ENCODE assay signal across 1 cellular context in the genomic region with DNA sequence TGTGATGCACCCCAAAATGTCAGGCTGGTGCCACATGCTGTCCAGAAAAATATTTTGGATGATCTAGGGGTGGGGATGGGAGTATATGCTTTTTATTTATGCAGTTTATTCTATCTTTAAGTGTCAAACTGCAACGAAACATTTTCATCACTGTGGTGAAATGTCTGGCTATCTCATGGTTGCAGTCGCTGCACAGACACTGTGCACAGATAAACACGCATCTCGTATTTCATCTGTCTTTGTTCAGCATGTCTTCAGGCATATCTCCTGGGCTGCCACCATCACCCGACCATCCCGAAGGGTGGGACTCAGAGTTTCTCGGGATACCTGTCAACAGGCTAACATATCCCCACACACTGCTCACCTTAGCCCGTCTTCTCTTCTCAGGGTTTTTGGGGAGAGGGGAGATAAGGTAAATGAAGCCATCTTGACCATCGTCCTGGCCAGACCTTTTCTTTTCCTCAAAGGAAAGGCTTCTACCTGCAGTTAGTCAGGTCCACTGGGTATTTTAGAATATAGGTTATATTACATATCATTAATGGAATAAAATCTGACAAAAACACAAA.
TF ChIP-seq lines count a peak whose summit lies in the region.

No MANE protein-coding gene starts in this region.

TF ChIP-seq in K562, 482 proteins besides CTCF, POLR2A, EP300 and RAD21 (continued from another document and continues in another):
- TF ChIP-seq, protein P1, sequence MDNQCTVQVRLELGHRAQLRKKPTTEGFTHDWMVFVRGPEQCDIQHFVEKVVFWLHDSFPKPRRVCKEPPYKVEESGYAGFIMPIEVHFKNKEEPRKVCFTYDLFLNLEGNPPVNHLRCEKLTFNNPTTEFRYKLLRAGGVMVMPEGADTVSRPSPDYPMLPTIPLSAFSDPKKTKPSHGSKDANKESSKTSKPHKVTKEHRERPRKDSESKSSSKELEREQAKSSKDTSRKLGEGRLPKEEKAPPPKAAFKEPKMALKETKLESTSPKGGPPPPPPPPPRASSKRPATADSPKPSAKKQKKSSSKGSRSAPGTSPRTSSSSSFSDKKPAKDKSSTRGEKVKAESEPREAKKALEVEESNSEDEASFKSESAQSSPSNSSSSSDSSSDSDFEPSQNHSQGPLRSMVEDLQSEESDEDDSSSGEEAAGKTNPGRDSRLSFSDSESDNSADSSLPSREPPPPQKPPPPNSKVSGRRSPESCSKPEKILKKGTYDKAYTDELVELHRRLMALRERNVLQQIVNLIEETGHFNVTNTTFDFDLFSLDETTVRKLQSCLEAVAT (IDR thresholded peaks at IDR 0.05) = peak in 1 of 2 experiments; percentile 74; a peak in 1 of 4 replicates
- TF ChIP-seq ZNF431 (CRISPR knock-in tag; IDR thresholded peaks at IDR 0.05) (no peak), SMAD3 (CRISPR knock-in tag; conservative IDR thresholded peaks at IDR 0.05) (0 out of 2 replicates have a peak, but pooled peaks have one; percentile 38), ZKSCAN8 (CRISPR knock-in tag; IDR thresholded peaks at IDR 0.05) (no peak), CREM (IDR thresholded peaks at IDR 0.05; ENCODE audit: low read depth) (peak; percentile 74), CBFA2T3 (IDR thresholded peaks at IDR 0.05) (peak; percentile 99), CREB1 (IDR thresholded peaks at IDR 0.05) (peak; percentile 81), CREB1 (CRISPR knock-in tag; IDR thresholded peaks at IDR 0.05) (no peak), HMG20B (CRISPR knock-in tag; IDR thresholded peaks at IDR 0.05) (no peak), MAFK (IDR thresholded peaks at IDR 0.05; ENCODE audit: low read length) (peak; percentile 41; the same call in 1 of the 2 replicates), ZNF76 (CRISPR knock-in tag; IDR thresholded peaks at IDR 0.05; ENCODE audit: borderline replicate concordance) (no peak), RBM17 (IDR thresholded peaks at IDR 0.05; ENCODE audit: borderline replicate concordance, low read depth, low read length) (no peak), SMARCA4 (IDR thresholded peaks at IDR 0.05) (peak; percentile 98), MCM2 (IDR thresholded peaks at IDR 0.05; ENCODE audit: low read depth) (no peak), ZSCAN29 (IDR thresholded peaks at IDR 0.05) (no peak), SMAD1 (IDR thresholded peaks at IDR 0.05; ENCODE audit: low read depth, low read length, partially characterized antibody) (no peak), BMI1 (IDR thresholded peaks at IDR 0.05; ENCODE audit: low read length) (no peak), ZNF23 (CRISPR knock-in tag; IDR thresholded peaks at IDR 0.05) (no peak), ZFP36 (IDR thresholded peaks at IDR 0.05; ENCODE audit: low read depth, low read length, partially characterized antibody) (no peak), TCF7 (IDR thresholded peaks at IDR 0.05; ENCODE audit: borderline replicate concordance) (no peak), NCOA2 (IDR thresholded peaks at IDR 0.05; ENCODE audit: partially characterized antibody in 2 of 2) (peak; percentile 61 to 67), SETDB1 (IDR thresholded peaks at IDR 0.05; ENCODE audit: low read length) (no peak), HDAC8 (tag; IDR thresholded peaks at IDR 0.05) (no peak), TAL1 (IDR thresholded peaks at IDR 0.05) (peak; percentile 99), ZKSCAN1 (IDR thresholded peaks at IDR 0.05; ENCODE audit: low read depth, low read length) (no peak), TCF7L2 (IDR thresholded peaks at IDR 0.05; ENCODE audit: low read depth, low read length) (no peak), YY1 (IDR thresholded peaks at IDR 0.05; ENCODE audit: borderline replicate concordance in 1 of 3, control insufficient read depth in 1 of 3, extremely low read depth in 1 of 3, insufficient read depth in 3 of 3, insufficient read length in 1 of 3, insufficient replicate concordance in 2 of 3, low read depth in 1 of 3, low read length in 2 of 3) (no peak), ADNP (tag; IDR thresholded peaks at IDR 0.05) (peak; percentile 20; the same call in 1 of the 2 replicates), PCBP2 (IDR thresholded peaks at IDR 0.05; ENCODE audit: low read depth, low read length, poor library complexity, severe bottlenecking) (no peak), IFI16 (CRISPR knock-in tag; IDR thresholded peaks at IDR 0.05) (no peak), ZNF224 (CRISPR knock-in tag; IDR thresholded peaks at IDR 0.05) (no peak), RBM25 (IDR thresholded peaks at IDR 0.05; ENCODE audit: low read depth, low read length, severe bottlenecking) (no peak), OTX1 (CRISPR knock-in tag; IDR thresholded peaks at IDR 0.05) (no peak), CEBPG (CRISPR knock-in tag; IDR thresholded peaks at IDR 0.05) (0 out of 2 replicates have a peak, but pooled peaks have one; percentile 22), CEBPG (tag; conservative IDR thresholded peaks at IDR 0.05 in 1 of 2, IDR thresholded peaks at IDR 0.05 in 1 of 2) (peak in 1 of 2 experiments; percentile 58; a peak in 2 of 4 replicates), ZNF175 (CRISPR knock-in tag; IDR thresholded peaks at IDR 0.05; ENCODE audit: low read depth) (peak; percentile 79), ARNT (IDR thresholded peaks at IDR 0.05) (peak; percentile 25 to 93; a peak in 2 of 4 replicates), ZNF316 (IDR thresholded peaks at IDR 0.05) (no peak), PPARD (CRISPR knock-in tag; IDR thresholded peaks at IDR 0.05) (no peak), PCBP1 (IDR thresholded peaks at IDR 0.05; ENCODE audit: low read depth, low read length, poor library complexity, severe bottlenecking) (no peak), TOE1 (IDR thresholded peaks at IDR 0.05; ENCODE audit: borderline replicate concordance) (no peak), TOE1 (CRISPR knock-in tag; IDR thresholded peaks at IDR 0.05; ENCODE audit: borderline replicate concordance, low read depth) (no peak)
- TF ChIP-seq, protein P2, sequence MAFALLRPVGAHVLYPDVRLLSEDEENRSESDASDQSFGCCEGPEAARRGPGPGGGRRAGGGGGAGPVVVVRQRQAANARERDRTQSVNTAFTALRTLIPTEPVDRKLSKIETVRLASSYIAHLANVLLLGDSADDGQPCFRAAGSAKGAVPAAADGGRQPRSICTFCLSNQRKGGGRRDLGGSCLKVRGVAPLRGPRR (CRISPR knock-in tag; IDR thresholded peaks at IDR 0.05) = no peak
- TF ChIP-seq, protein P3, sequence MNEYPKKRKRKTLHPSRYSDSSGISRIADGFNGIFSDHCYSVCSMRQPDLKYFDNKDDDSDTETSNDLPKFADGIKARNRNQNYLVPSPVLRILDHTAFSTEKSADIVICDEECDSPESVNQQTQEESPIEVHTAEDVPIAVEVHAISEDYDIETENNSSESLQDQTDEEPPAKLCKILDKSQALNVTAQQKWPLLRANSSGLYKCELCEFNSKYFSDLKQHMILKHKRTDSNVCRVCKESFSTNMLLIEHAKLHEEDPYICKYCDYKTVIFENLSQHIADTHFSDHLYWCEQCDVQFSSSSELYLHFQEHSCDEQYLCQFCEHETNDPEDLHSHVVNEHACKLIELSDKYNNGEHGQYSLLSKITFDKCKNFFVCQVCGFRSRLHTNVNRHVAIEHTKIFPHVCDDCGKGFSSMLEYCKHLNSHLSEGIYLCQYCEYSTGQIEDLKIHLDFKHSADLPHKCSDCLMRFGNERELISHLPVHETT (CRISPR knock-in tag; conservative IDR thresholded peaks at IDR 0.05 in 1 of 2, IDR thresholded peaks at IDR 0.05 in 1 of 2) = peak in 1 of 2 experiments; percentile 75; a peak in 2 of 4 replicates
- TF ChIP-seq, protein P4, sequence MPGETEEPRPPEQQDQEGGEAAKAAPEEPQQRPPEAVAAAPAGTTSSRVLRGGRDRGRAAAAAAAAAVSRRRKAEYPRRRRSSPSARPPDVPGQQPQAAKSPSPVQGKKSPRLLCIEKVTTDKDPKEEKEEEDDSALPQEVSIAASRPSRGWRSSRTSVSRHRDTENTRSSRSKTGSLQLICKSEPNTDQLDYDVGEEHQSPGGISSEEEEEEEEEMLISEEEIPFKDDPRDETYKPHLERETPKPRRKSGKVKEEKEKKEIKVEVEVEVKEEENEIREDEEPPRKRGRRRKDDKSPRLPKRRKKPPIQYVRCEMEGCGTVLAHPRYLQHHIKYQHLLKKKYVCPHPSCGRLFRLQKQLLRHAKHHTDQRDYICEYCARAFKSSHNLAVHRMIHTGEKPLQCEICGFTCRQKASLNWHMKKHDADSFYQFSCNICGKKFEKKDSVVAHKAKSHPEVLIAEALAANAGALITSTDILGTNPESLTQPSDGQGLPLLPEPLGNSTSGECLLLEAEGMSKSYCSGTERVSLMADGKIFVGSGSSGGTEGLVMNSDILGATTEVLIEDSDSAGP (CRISPR knock-in tag; IDR thresholded peaks at IDR 0.05) = no peak
- TF ChIP-seq, protein P5, sequence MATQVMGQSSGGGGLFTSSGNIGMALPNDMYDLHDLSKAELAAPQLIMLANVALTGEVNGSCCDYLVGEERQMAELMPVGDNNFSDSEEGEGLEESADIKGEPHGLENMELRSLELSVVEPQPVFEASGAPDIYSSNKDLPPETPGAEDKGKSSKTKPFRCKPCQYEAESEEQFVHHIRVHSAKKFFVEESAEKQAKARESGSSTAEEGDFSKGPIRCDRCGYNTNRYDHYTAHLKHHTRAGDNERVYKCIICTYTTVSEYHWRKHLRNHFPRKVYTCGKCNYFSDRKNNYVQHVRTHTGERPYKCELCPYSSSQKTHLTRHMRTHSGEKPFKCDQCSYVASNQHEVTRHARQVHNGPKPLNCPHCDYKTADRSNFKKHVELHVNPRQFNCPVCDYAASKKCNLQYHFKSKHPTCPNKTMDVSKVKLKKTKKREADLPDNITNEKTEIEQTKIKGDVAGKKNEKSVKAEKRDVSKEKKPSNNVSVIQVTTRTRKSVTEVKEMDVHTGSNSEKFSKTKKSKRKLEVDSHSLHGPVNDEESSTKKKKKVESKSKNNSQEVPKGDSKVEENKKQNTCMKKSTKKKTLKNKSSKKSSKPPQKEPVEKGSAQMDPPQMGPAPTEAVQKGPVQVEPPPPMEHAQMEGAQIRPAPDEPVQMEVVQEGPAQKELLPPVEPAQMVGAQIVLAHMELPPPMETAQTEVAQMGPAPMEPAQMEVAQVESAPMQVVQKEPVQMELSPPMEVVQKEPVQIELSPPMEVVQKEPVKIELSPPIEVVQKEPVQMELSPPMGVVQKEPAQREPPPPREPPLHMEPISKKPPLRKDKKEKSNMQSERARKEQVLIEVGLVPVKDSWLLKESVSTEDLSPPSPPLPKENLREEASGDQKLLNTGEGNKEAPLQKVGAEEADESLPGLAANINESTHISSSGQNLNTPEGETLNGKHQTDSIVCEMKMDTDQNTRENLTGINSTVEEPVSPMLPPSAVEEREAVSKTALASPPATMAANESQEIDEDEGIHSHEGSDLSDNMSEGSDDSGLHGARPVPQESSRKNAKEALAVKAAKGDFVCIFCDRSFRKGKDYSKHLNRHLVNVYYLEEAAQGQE (CRISPR knock-in tag; IDR thresholded peaks at IDR 0.05; ENCODE audit: low read depth) = no peak
- TF ChIP-seq, protein P6, sequence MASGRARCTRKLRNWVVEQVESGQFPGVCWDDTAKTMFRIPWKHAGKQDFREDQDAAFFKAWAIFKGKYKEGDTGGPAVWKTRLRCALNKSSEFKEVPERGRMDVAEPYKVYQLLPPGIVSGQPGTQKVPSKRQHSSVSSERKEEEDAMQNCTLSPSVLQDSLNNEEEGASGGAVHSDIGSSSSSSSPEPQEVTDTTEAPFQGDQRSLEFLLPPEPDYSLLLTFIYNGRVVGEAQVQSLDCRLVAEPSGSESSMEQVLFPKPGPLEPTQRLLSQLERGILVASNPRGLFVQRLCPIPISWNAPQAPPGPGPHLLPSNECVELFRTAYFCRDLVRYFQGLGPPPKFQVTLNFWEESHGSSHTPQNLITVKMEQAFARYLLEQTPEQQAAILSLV (tag; IDR thresholded peaks at IDR 0.05) = no peak
- TF ChIP-seq, protein P7, sequence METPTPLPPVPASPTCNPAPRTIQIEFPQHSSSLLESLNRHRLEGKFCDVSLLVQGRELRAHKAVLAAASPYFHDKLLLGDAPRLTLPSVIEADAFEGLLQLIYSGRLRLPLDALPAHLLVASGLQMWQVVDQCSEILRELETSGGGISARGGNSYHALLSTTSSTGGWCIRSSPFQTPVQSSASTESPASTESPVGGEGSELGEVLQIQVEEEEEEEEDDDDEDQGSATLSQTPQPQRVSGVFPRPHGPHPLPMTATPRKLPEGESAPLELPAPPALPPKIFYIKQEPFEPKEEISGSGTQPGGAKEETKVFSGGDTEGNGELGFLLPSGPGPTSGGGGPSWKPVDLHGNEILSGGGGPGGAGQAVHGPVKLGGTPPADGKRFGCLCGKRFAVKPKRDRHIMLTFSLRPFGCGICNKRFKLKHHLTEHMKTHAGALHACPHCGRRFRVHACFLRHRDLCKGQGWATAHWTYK (CRISPR knock-in tag; IDR thresholded peaks at IDR 0.05) = 0 out of 2 replicates have a peak, but pooled peaks have one; percentile 76
- TF ChIP-seq, protein P8, sequence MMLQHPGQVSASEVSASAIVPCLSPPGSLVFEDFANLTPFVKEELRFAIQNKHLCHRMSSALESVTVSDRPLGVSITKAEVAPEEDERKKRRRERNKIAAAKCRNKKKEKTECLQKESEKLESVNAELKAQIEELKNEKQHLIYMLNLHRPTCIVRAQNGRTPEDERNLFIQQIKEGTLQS (IDR thresholded peaks at IDR 0.05) = peak; percentile 54; the same call in 1 of the 2 replicates
- TF ChIP-seq, protein P8 (CRISPR knock-in tag; conservative IDR thresholded peaks at IDR 0.05) = no peak
- TF ChIP-seq, protein P9, sequence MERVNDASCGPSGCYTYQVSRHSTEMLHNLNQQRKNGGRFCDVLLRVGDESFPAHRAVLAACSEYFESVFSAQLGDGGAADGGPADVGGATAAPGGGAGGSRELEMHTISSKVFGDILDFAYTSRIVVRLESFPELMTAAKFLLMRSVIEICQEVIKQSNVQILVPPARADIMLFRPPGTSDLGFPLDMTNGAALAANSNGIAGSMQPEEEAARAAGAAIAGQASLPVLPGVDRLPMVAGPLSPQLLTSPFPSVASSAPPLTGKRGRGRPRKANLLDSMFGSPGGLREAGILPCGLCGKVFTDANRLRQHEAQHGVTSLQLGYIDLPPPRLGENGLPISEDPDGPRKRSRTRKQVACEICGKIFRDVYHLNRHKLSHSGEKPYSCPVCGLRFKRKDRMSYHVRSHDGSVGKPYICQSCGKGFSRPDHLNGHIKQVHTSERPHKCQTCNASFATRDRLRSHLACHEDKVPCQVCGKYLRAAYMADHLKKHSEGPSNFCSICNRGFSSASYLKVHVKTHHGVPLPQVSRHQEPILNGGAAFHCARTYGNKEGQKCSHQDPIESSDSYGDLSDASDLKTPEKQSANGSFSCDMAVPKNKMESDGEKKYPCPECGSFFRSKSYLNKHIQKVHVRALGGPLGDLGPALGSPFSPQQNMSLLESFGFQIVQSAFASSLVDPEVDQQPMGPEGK (CRISPR knock-in tag; IDR thresholded peaks at IDR 0.05; ENCODE audit: borderline replicate concordance) = no peak
- TF ChIP-seq, protein P10, sequence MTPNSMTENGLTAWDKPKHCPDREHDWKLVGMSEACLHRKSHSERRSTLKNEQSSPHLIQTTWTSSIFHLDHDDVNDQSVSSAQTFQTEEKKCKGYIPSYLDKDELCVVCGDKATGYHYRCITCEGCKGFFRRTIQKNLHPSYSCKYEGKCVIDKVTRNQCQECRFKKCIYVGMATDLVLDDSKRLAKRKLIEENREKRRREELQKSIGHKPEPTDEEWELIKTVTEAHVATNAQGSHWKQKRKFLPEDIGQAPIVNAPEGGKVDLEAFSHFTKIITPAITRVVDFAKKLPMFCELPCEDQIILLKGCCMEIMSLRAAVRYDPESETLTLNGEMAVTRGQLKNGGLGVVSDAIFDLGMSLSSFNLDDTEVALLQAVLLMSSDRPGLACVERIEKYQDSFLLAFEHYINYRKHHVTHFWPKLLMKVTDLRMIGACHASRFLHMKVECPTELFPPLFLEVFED (CRISPR knock-in tag; conservative IDR thresholded peaks at IDR 0.05) = no peak
